In the genomic region with DNA sequence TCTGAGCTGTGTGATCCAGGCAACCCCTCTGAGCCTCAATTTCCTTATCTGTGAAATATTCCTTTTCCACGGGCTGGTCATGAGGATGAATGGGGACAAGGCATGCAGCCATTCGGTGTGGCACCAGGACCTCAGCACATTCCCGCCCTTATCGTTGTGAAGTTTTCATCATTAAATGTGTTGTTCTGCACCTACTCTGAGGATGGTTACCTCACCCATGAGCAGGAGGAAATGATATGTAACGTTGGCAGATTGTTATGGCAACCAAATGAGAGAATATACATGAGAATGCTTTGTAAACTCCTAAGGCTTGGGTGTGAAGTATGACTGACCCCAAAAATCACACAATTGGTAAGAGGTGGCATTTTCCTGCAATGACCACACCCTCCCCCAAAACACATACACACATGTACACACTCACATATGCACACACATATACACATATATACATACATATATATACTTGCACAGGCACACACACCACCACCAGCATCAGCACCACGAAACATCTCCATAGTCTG, we compare ENCODE assay signal across 20 cellular contexts. TPM values are rescaled to one million over a fixed set of nuclear protein-coding genes. Genes with fewer than 3 reads are reported as not detected.
A peak's percentile ranks its signal among the peaks of the same experiment; 100 is the strongest.
DNase-seq lines count a peak whose midpoint lies in the region; ATAC-seq and TF ChIP-seq lines count a peak whose summit lies in the region.
"Had no signal": no experiment of that assay in that cellular context is flagged by ENCODE, and none has a peak within 500 bp of the region (broad histone marks: within the 10 kb centered on the region; RNA-seq: fewer than 3 reads in every experiment).

No MANE protein-coding gene starts in this region.

- H3K4me1 Mint-ChIP-seq in activated T-cell treated with anti-CD3 and anti-CD28 coated beads, Interleukin-2, amount 50 U/mL, for 4 hours (ENCODE audit: low read depth), result peaks cover 93% of the 10 kb centered on the region
- H3K4me1 Mint-ChIP-seq in immature natural killer cell (peaks cover 38 to 48% of the 10 kb centered on the region in 2 donors), type B pancreatic cell (ENCODE audit: unreplicated experiment) (no peaks in the 10 kb centered on the region)

- H3K27ac Mint-ChIP-seq in immature natural killer cell, result peak overlapping the region; percentile 85 to 95 (median 94)
- peak overlapping the region; percentile 51 for H3K27ac Mint-ChIP-seq in type B pancreatic cell

- TF ChIP-seq CTCF in type B pancreatic cell (conservative IDR thresholded peaks at IDR 0.05), result no peak

- H3K27me3 Mint-ChIP-seq in activated T-cell treated with anti-CD3 and anti-CD28 coated beads, Interleukin-2, amount 50 U/mL, for 4 hours (ENCODE audit: low read depth), result no peaks in the 10 kb centered on the region
- H3K27me3 Mint-ChIP-seq in immature natural killer cell (ENCODE audit: low read depth in 3 of 3) (peaks cover 2 to 5% (median 3%) of the 10 kb centered on the region in 3 donors), type B pancreatic cell (peaks cover 11% of the 10 kb centered on the region)

- DNase-seq in activated gamma-delta T cell treated with Interleukin-2 at 50 U/mL for 16 hours (peak; percentile 40), activated gamma-delta T cell (lab: John Stamatoyannopoulos, UW) (no peak), immature natural killer cell (peak; percentile 74 to 84 (median 80)), type B pancreatic cell (ENCODE audit: extremely low spot score, unreplicated experiment) (no peak), superior temporal gyrus (ENCODE audit: extremely low spot score) (no peak), nucleus accumbens (lab: John Stamatoyannopoulos, UW) (no peak)
- no peak for DNase-seq in activated T-cell treated with anti-CD3 and anti-CD28 coated beads, Interleukin-2, amount 50 U/mL, for 4 hours
- DNase-seq: Caco-2, colonic mucosa, gastrocnemius medialis, GM23248, left ventricle myocardium inferior, NCI-H1092, NCI-H2107, NCI-H69, PC-3 had no signal

- peak overlapping the region; percentile 41 for H3K4me3 Mint-ChIP-seq in activated T-cell treated with anti-CD3 and anti-CD28 coated beads, Interleukin-2, amount 50 U/mL, for 4 hours
- H3K4me3 Mint-ChIP-seq in immature natural killer cell (peak overlapping the region; percentile 66 to 79 (median 76)), type B pancreatic cell (no peak overlapping the region)

- no peaks in the 10 kb centered on the region for H3K9me3 Mint-ChIP-seq in activated T-cell treated with anti-CD3 and anti-CD28 coated beads, Interleukin-2, amount 50 U/mL, for 4 hours
- H3K9me3 Mint-ChIP-seq in immature natural killer cell (no peaks in the 10 kb centered on the region), type B pancreatic cell (no peaks in the 10 kb centered on the region)

- H3K36me3 Mint-ChIP-seq in activated T-cell treated with anti-CD3 and anti-CD28 coated beads, Interleukin-2, amount 50 U/mL, for 4 hours (ENCODE audit: insufficient read depth), result no peaks in the 10 kb centered on the region
- H3K36me3 Mint-ChIP-seq in immature natural killer cell, result no peaks in the 10 kb centered on the region
- no peaks in the 10 kb centered on the region for H3K36me3 Mint-ChIP-seq in type B pancreatic cell

- ATAC-seq in activated T-cell treated with anti-CD3 and anti-CD28 coated beads, Interleukin-2, amount 50 U/mL, for 4 hours, result peak; percentile 38 to 57
- ATAC-seq in GM19351 (IDR thresholded peaks at IDR 0.05; ENCODE audit: unreplicated experiment), result no peak
- ATAC-seq: gastrocnemius medialis, PC-3 had no signal

RNA-seq across cellular contexts. Expression of gene SMARCE1, which starts 39.5 kb away (rescaled TPM):
- total RNA-seq in activated T-cell treated with anti-CD3 and anti-CD28 coated beads, Interleukin-2, amount 50 U/mL, for 4 hours, result 100 to 1,000 TPM; 105 to 117 (median 106) TPM
- polyA plus RNA-seq in immature natural killer cell, result 100 to 1,000 TPM; 196 to 261 (median 223) TPM
- total RNA-seq in type B pancreatic cell (ENCODE audit: low replicate concordance), result 134 and 171 TPM in 2 replicates

RNA-seq across cellular contexts. Expression of gene CCR7, which starts 42.8 kb away (rescaled TPM):
- 100 to 1,000 TPM in 2 of 3 donors, 10 to 100 TPM in 1; 77.3 to 109 (median 108) TPM for total RNA-seq in activated T-cell treated with anti-CD3 and anti-CD28 coated beads, Interleukin-2, amount 50 U/mL, for 4 hours
- 10 to 100 TPM; 29.6 to 50.9 (median 43.2) TPM for polyA plus RNA-seq in immature natural killer cell
- not detected in 2 replicates for total RNA-seq in type B pancreatic cell (ENCODE audit: low replicate concordance)
- total RNA-seq: ascending aorta, Caco-2, GM23248, left ventricle myocardium inferior, PC-3, pulmonary artery endothelial cell had no signal

RNA-seq across cellular contexts. Expression of gene KRT222, which starts 56.9 kb away (rescaled TPM):
- not detected for total RNA-seq in activated T-cell treated with anti-CD3 and anti-CD28 coated beads, Interleukin-2, amount 50 U/mL, for 4 hours
- not detected for polyA plus RNA-seq in immature natural killer cell
- 0.34 and 0.74 TPM in 2 replicates for total RNA-seq in type B pancreatic cell (ENCODE audit: low replicate concordance)
- total RNA-seq: Caco-2, gastrocnemius medialis, GM23248, PC-3, pulmonary artery endothelial cell had no signal
- polyA plus RNA-seq: AG04450, GM23248 had no signal

Comparison
In these comparisons a context has a peak if more than half of its experiments do, and no peak if none do; other contexts are left out.
1. DNase-seq: peak in activated gamma-delta T cell treated with Interleukin-2 at 50 U/mL for 16 hours (single experiment) and immature natural killer cell (3 of 3); none in activated gamma-delta T cell (single experiment), activated T-cell treated with anti-CD3 and anti-CD28 coated beads, Interleukin-2, amount 50 U/mL, for 4 hours (single experiment), type B pancreatic cell (single experiment), superior temporal gyrus (single experiment) and nucleus accumbens (0 of 56).
2. RNA of gene CCR7, which starts 42.8 kb away (total RNA-seq): 77.3 to 109 TPM in activated T-cell treated with anti-CD3 and anti-CD28 coated beads, Interleukin-2, amount 50 U/mL, for 4 hours; not detected in type B pancreatic cell; every median in the first group is over 10 times any median in the second.